Comparison of ENCODE assay signal across 8 cellular contexts in the genomic region with DNA sequence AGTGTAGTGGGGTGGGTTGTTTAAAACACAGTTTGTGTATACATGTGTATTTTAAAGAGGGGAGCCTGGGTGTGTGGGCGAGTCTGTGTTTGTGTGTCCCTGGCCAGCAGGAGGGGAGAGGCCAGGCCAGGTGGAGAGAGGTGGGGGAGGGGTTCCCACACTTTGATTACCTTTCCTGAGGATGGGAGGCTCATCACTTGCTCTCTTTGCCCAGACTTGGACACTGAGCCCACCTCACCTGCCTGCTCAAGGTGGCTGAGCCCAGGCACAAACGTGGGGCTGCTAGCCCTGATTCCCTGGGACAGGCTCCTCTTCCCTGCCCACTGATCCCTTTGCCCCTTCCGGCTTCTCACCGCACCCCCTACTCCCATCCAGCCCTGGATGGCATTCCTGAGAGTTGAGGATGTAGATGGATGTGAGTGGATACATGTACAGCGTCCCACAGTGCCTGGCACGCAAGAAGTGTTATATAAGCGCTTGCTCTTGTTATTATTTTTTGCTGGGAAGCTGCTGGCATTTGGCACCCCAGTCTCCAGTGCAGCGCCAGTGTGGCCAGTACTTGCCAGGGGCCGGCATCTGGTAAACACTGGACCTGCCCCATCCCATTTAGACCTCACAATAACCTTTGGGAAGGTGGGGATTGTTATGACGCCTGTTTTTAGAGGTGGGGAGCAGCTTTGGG. TPM values are rescaled to one million over a fixed set of nuclear protein-coding genes. Genes with fewer than 3 reads are reported as not detected.
DNase-seq lines count a peak whose midpoint lies in the region; ATAC-seq and TF ChIP-seq lines count a peak whose summit lies in the region.

No MANE protein-coding gene starts in this region.

- DNase-seq in EL (peak; percentile 79), Panc1 (ENCODE audit: low read depth, low spot score) (no peak), esophagus muscularis mucosa (ENCODE audit: extremely low spot score) (no peak), osteocyte (ENCODE audit: extremely low spot score, unreplicated experiment) (no peak), NCI-H446 (lab: John Stamatoyannopoulos, UW) (no peak), KG1 (lab: John Stamatoyannopoulos, UW) (no peak), SHP77 treated with DMSO at 0.1 percent for 48 hours (lab: John Stamatoyannopoulos, UW) (no peak)

- H3K4me3 ChIP-seq in Panc1 (ENCODE audit: low read depth in 2 of 2, low read length in 2 of 2) (peak overlapping the region; percentile 89 to 97), esophagus muscularis mucosa (peak overlapping the region; percentile 75 to 100 (median 92))

- H3K9me3 ChIP-seq in Panc1 (ENCODE audit: control insufficient read depth, insufficient read depth, low read depth, low read length) (no peaks in the 10 kb centered on the region), esophagus muscularis mucosa (no peaks in the 10 kb centered on the region)

- POLR2A ChIA-PET in Panc1 (lab: Charles Lee), result no interaction called here

- H3K9me3 Mint-ChIP-seq in osteocyte (ENCODE audit: unreplicated experiment), result no peaks in the 10 kb centered on the region

- H3K4me1 ChIP-seq in Panc1 (ENCODE audit: control insufficient read depth, insufficient read depth, low read length) (peaks cover 37% of the 10 kb centered on the region), esophagus muscularis mucosa (peaks cover 19 to 48% (median 40%) of the 10 kb centered on the region in 4 donors)

- BruUV-seq in Panc1 (replicated peaks; lab: Mats Ljungman, UMichigan), result no TSS peak

- intact Hi-C loops in Panc1 (cut with micrococcal nuclease; ENCODE audit: unreplicated experiment) (no loop called here), esophagus muscularis mucosa (cut with DNase I) (no loop called here)

- in situ Hi-C loops in Panc1 (cut with HindIII; ENCODE audit: low pct_unique_long_range_greater_than_20kb, low sequenced_read_pairs), result no loop called here

- H3K27ac ChIP-seq in Panc1 (ENCODE audit: low read length), result peak overlapping the region; percentile 97
- H3K27ac ChIP-seq in esophagus muscularis mucosa (replicated peaks in 1 of 4), result peak overlapping the region; percentile 91 to 100 (median 98)

- H3K27me3 ChIP-seq in Panc1 (ENCODE audit: control insufficient read depth, insufficient read depth, low read length) (no peaks in the 10 kb centered on the region), esophagus muscularis mucosa (no peaks in the 10 kb centered on the region)

- CTCF ChIA-PET in Panc1 (lab: Charles Lee), result no interaction called here

- H3K27me3 Mint-ChIP-seq in osteocyte (ENCODE audit: unreplicated experiment), result no peaks in the 10 kb centered on the region

- 66% methylated on average over 10 of the region's 10 CpGs for WGBS in esophagus muscularis mucosa

- peak overlapping the region; percentile 94 for H3K27ac Mint-ChIP-seq in osteocyte (ENCODE audit: unreplicated experiment)

- no peak for TF ChIP-seq POLR2A in esophagus muscularis mucosa (IDR thresholded peaks at IDR 0.05; ENCODE audit: low read depth)

- no peak for TF ChIP-seq EP300 in esophagus muscularis mucosa (IDR thresholded peaks at IDR 0.05)

- peaks cover 2% of the 10 kb centered on the region; the same call in 1 of the 2 replicates for H3K36me3 ChIP-seq in Panc1 (ENCODE audit: control insufficient read depth, insufficient read depth, low read length)
- peaks cover 8 to 29% (median 17%) of the 10 kb centered on the region in 4 donors for H3K36me3 ChIP-seq in esophagus muscularis mucosa

- peaks cover 29% of the 10 kb centered on the region for H3K4me1 Mint-ChIP-seq in osteocyte (ENCODE audit: unreplicated experiment)

- TF ChIP-seq CTCF in Panc1 (IDR thresholded peaks at IDR 0.05) (no peak), esophagus muscularis mucosa (IDR thresholded peaks at IDR 0.05) (no peak), osteocyte (IDR thresholded peaks at IDR 0.05) (no peak)

- ATAC-seq in Panc1 (no peak), GM21529 (IDR thresholded peaks at IDR 0.05; ENCODE audit: unreplicated experiment) (no peak)

- H3K4me3 Mint-ChIP-seq in osteocyte (ENCODE audit: unreplicated experiment), result peak overlapping the region; percentile 90

- H3K36me3 Mint-ChIP-seq in osteocyte (ENCODE audit: unreplicated experiment), result peaks cover 20% of the 10 kb centered on the region

RNA-seq across cellular contexts. Expression of a gene that starts 2.7 kb away (rescaled TPM):
- 52.1 TPM for total RNA-seq in Panc1 (2021; ENCODE audit: unreplicated experiment)
- 80.9 TPM for polyA plus RNA-seq in Panc1 (2012; ENCODE audit: insufficient read length)
- 100 to 1,000 TPM; 105 to 195 (median 144) TPM for total RNA-seq in esophagus muscularis mucosa
- total RNA-seq in osteocyte, result 59.1 and 60.7 TPM in 2 replicates

RNA-seq across cellular contexts. Expression of a gene that starts 39.8 kb away (rescaled TPM):
- total RNA-seq in Panc1 (2021; ENCODE audit: unreplicated experiment), result 88.9 TPM
- polyA plus RNA-seq in Panc1 (2012; ENCODE audit: insufficient read length), result 209 TPM
- 10 to 100 TPM; 22.2 to 50.3 (median 30.7) TPM for total RNA-seq in esophagus muscularis mucosa
- total RNA-seq in osteocyte, result 61.2 and 63.7 TPM in 2 replicates
